Comparison of ENCODE assay signal across 11 cellular contexts in the genomic region with DNA sequence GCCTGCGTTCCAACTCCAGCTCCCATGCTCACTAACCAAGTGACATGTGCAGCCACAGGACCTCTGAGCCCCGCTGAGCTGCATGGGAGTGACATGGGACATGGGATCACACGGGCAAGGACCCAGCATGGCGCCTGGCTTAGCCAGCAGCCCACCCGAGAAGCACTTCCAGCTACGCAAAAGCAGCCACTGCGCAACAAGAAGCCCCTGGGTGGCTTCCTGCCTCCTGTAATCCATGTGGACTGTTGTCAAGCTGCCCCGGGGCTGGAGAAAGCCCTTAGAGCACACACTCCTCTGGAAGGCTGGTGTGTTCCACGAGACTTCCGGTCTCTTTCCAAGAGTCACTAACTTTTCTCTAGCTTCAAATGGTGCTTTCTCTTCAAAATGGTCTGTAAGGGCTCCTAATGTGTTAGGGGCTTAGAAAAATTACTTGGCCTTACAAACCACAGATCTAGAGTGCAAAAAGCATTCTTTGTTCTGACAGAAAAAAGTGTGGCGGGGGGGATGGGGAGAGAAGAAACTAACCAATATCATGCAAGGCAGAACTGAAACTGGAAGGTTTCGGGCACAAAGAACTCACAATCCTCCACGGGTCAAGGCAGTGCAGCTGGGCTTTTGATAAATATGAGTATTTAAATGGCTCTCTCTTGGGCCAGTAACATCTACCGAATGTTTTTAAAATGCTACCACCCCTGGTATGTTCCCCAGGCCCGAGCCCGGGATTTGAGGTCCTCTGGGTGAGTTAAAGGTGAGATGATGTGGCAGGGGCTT. TPM values are rescaled to one million over a fixed set of nuclear protein-coding genes. Genes with fewer than 3 reads are reported as not detected.
DNase-seq lines count a peak whose midpoint lies in the region; ATAC-seq and TF ChIP-seq lines count a peak whose summit lies in the region.
"Had no signal": no experiment of that assay in that cellular context is flagged by ENCODE, and none has a peak within 500 bp of the region (broad histone marks: within the 10 kb centered on the region; RNA-seq: fewer than 3 reads in every experiment).

No MANE protein-coding gene starts in this region.

- no peak overlapping the region for H3K4me3 Mint-ChIP-seq in progenitor cell of endocrine pancreas (ENCODE audit: low read depth)
- H3K4me3 Mint-ChIP-seq: CD4-positive, CD25-positive, alpha-beta regulatory T cell had no signal

- H3K27me3 Mint-ChIP-seq in progenitor cell of endocrine pancreas = no peaks in the 10 kb centered on the region
- H3K27me3 Mint-ChIP-seq: CD4-positive, CD25-positive, alpha-beta regulatory T cell had no signal

- DNase-seq in GM10266 (ENCODE audit: extremely low spot score) (peak; percentile 78), germinal center (ENCODE audit: low spot score) (peak; percentile 56), T1000 (lab: John Stamatoyannopoulos, UW) (no peak), progenitor cell of endocrine pancreas (ENCODE audit: low spot score, unreplicated experiment) (no peak), AML-193 (lab: John Stamatoyannopoulos, UW) (no peak)
- no peak for DNase-seq in activated naive CD4-positive, alpha-beta T cell treated with anti-CD3 and anti-CD28 coated beads, Interleukin-2, amount 50 U/mL, for 16 hours
- DNase-seq: activated CD4-positive, alpha-beta T cell treated with anti-CD3 and anti-CD28 coated beads for 4 hours; CD4-positive, CD25-positive, alpha-beta regulatory T cell; NCI-H226 had no signal

- no peaks in the 10 kb centered on the region for H3K9me3 Mint-ChIP-seq in progenitor cell of endocrine pancreas (ENCODE audit: low read depth)
- H3K9me3 Mint-ChIP-seq: CD4-positive, CD25-positive, alpha-beta regulatory T cell had no signal

- peak; percentile 41 for ATAC-seq in GM21367 (IDR thresholded peaks at IDR 0.05; ENCODE audit: unreplicated experiment)
- peak; percentile 58 for ATAC-seq in HG03439 (IDR thresholded peaks at IDR 0.05; ENCODE audit: unreplicated experiment)

- peaks cover 14% of the 10 kb centered on the region for H3K36me3 Mint-ChIP-seq in progenitor cell of endocrine pancreas (ENCODE audit: insufficient read depth)

- no peak overlapping the region for H3K27ac Mint-ChIP-seq in progenitor cell of endocrine pancreas
- H3K27ac Mint-ChIP-seq: CD4-positive, CD25-positive, alpha-beta regulatory T cell had no signal

- TF ChIP-seq CTCF in GM10266 (IDR thresholded peaks at IDR 0.05; ENCODE audit: control insufficient read depth, insufficient read depth, low read depth, missing control alignments) (no peak), progenitor cell of endocrine pancreas (IDR thresholded peaks at IDR 0.05; ENCODE audit: unreplicated experiment) (no peak)

- peaks cover 19% of the 10 kb centered on the region for H3K4me1 Mint-ChIP-seq in progenitor cell of endocrine pancreas (ENCODE audit: low read depth)

RNA-seq across cellular contexts. Expression of a gene that starts 5.5 kb away (rescaled TPM):
- total RNA-seq in progenitor cell of endocrine pancreas = 35.1 and 35.3 TPM in 2 replicates

RNA-seq across cellular contexts. Expression of a gene that starts 46.1 kb away (rescaled TPM):
- 114 and 115 TPM in 2 replicates for total RNA-seq in progenitor cell of endocrine pancreas

RNA-seq across cellular contexts. Expression of a gene that starts 53.2 kb away (rescaled TPM):
- 67.5 and 68.7 TPM in 2 replicates for total RNA-seq in progenitor cell of endocrine pancreas

Comparison
In these comparisons a context has a peak if more than half of its experiments do, and no peak if none do; other contexts are left out.
1. DNase-seq: peak in GM10266 (single experiment) and germinal center (single experiment); none in T1000 (single experiment), progenitor cell of endocrine pancreas (single experiment), activated naive CD4-positive, alpha-beta T cell treated with anti-CD3 and anti-CD28 coated beads, Interleukin-2, amount 50 U/mL, for 16 hours (single experiment) and AML-193 (0 of 2).